ENCODE assay signal across 8 cellular contexts in genomic region chr19:29610574-29611271, GRCh38. TPM values are rescaled to one million over a fixed set of nuclear protein-coding genes. Genes with fewer than 3 reads are reported as not detected.
DNase-seq lines count a peak whose midpoint lies in the region; ATAC-seq and TF ChIP-seq lines count a peak whose summit lies in the region.

No MANE protein-coding gene starts in this region.

- H3K4me3 ChIP-seq in PC-3 (ENCODE audit: low read length) (no peak overlapping the region), fibroblast of lung (replicated peaks in 1 of 4; ENCODE audit: control extremely low read depth in 1 of 4, insufficient read depth in 1 of 4, low read depth in 3 of 4, low read length in 4 of 4) (no peak overlapping the region), neural progenitor cell (no peak overlapping the region)

- peak overlapping the region; percentile 80 for H3K27ac Mint-ChIP-seq in activated T-cell treated with anti-CD3 and anti-CD28 coated beads, Interleukin-2, amount 50 U/mL, for 24 hours
- peak overlapping the region; percentile 50 for H3K27ac Mint-ChIP-seq in neural progenitor cell

- H3K9me2 ChIP-seq in PC-3 (replicated peaks; ENCODE audit: low read length): no peaks in the 10 kb centered on the region

- H4K20me1 ChIP-seq in PC-3 (ENCODE audit: low read length) (no peaks in the 10 kb centered on the region), fibroblast of lung (ENCODE audit: control insufficient read depth, extremely low read depth, insufficient read depth, low read length) (no peaks in the 10 kb centered on the region), neural progenitor cell (ENCODE audit: low read depth) (no peaks in the 10 kb centered on the region)

- TF ChIP-seq CTCF in PC-3 (conservative IDR thresholded peaks at IDR 0.05; ENCODE audit: low read depth, low read length): peak; percentile 82
- TF ChIP-seq CTCF in fibroblast of lung (conservative IDR thresholded peaks at IDR 0.05 in 1 of 2, IDR thresholded peaks at IDR 0.05 in 1 of 2; ENCODE audit: low read depth in 1 of 2, low read length in 2 of 2): peak; percentile 84 to 87
- peak; percentile 80 for TF ChIP-seq CTCF in neural progenitor cell (IDR thresholded peaks at IDR 0.05)

- no peaks in the 10 kb centered on the region for H3K9me3 Mint-ChIP-seq in activated T-cell treated with anti-CD3 and anti-CD28 coated beads, Interleukin-2, amount 50 U/mL, for 24 hours
- no peaks in the 10 kb centered on the region for H3K9me3 Mint-ChIP-seq in neural progenitor cell

- H3K9ac ChIP-seq in PC-3 (ENCODE audit: low read length): no peak overlapping the region
- no peak overlapping the region for H3K9ac ChIP-seq in fibroblast of lung (ENCODE audit: insufficient read depth, low read length)
- H3K9ac ChIP-seq in neural progenitor cell: no peak overlapping the region

- H2AFZ ChIP-seq in PC-3 (ENCODE audit: low read length) (no peak overlapping the region), fibroblast of lung (ENCODE audit: low read length) (no peak overlapping the region), neural progenitor cell (replicated peaks) (no peak overlapping the region)

- peaks cover 79% of the 10 kb centered on the region for H3K36me3 Mint-ChIP-seq in activated T-cell treated with anti-CD3 and anti-CD28 coated beads, Interleukin-2, amount 50 U/mL, for 24 hours (ENCODE audit: low read depth)
- H3K36me3 Mint-ChIP-seq in neural progenitor cell: peaks cover 15% of the 10 kb centered on the region

- H3K4me1 Mint-ChIP-seq in activated T-cell treated with anti-CD3 and anti-CD28 coated beads, Interleukin-2, amount 50 U/mL, for 24 hours (ENCODE audit: low read depth): peaks cover 31% of the 10 kb centered on the region
- peaks cover 14% of the 10 kb centered on the region for H3K4me1 Mint-ChIP-seq in neural progenitor cell

- no peak overlapping the region for H3K4me3 Mint-ChIP-seq in activated T-cell treated with anti-CD3 and anti-CD28 coated beads, Interleukin-2, amount 50 U/mL, for 24 hours
- H3K4me3 Mint-ChIP-seq in neural progenitor cell: peak overlapping the region; percentile 24

- H3F3A ChIP-seq in PC-3 (ENCODE audit: low read length, unreplicated experiment) (no peaks in the 10 kb centered on the region), neural progenitor cell (ENCODE audit: low read depth) (no peaks in the 10 kb centered on the region)

- H3K36me3 ChIP-seq in PC-3 (ENCODE audit: low read depth, low read length) (peaks cover 4% of the 10 kb centered on the region; the same call in 1 of the 2 replicates), fibroblast of lung (ENCODE audit: control insufficient read depth, insufficient read depth, low read length) (peaks cover 17% of the 10 kb centered on the region), neural progenitor cell (no peaks in the 10 kb centered on the region)

- no peak overlapping the region for H3K27ac ChIP-seq in PC-3 (ENCODE audit: low read length)
- peak overlapping the region; percentile 15 for H3K27ac ChIP-seq in fibroblast of lung (ENCODE audit: insufficient read depth, low read length)
- no peak overlapping the region for H3K27ac ChIP-seq in neural progenitor cell

- H3K9me3 ChIP-seq in PC-3 (ENCODE audit: low read length) (no peaks in the 10 kb centered on the region), fibroblast of lung (ENCODE audit: control insufficient read depth, insufficient read depth, low read depth, low read length) (no peaks in the 10 kb centered on the region), neural progenitor cell (ENCODE audit: low read depth) (no peaks in the 10 kb centered on the region)

- no peak overlapping the region for H3K4me2 ChIP-seq in PC-3 (ENCODE audit: low read length)
- no peak overlapping the region for H3K4me2 ChIP-seq in fibroblast of lung (ENCODE audit: extremely low read depth, insufficient read depth, low read length)
- H3K4me2 ChIP-seq in neural progenitor cell: no peak overlapping the region

- DNase-seq in DMS114 treated with DMSO at 0.1 percent for 48 hours (lab: John Stamatoyannopoulos, UW; ENCODE audit: unreplicated experiment): peak; percentile 55
- peak; percentile 81 for DNase-seq in HT-29 (ENCODE audit: low spot score)
- DNase-seq in PC-3: peak; percentile 70
- DNase-seq in activated T-cell treated with anti-CD3 and anti-CD28 coated beads, Interleukin-2, amount 50 U/mL, for 24 hours: peak; percentile 86
- peak; percentile 67 to 79 for DNase-seq in fibroblast of lung (ENCODE audit: low read depth in 2 of 2)
- DNase-seq in neural progenitor cell (ENCODE audit: low spot score): peak; percentile 87
- DNase-seq in stromal cell of bone marrow (ENCODE audit: low read depth): peak; percentile 68

- H3K27me3 Mint-ChIP-seq in activated T-cell treated with anti-CD3 and anti-CD28 coated beads, Interleukin-2, amount 50 U/mL, for 24 hours: no peaks in the 10 kb centered on the region
- peaks cover 6% of the 10 kb centered on the region for H3K27me3 Mint-ChIP-seq in neural progenitor cell (ENCODE audit: insufficient read depth, low read depth)

- no TSS peak for BruUV-seq in PC-3 (replicated peaks; lab: Mats Ljungman, UMichigan)

- H3K27me3 ChIP-seq in PC-3 (ENCODE audit: low read length) (no peaks in the 10 kb centered on the region), fibroblast of lung (ENCODE audit: control insufficient read depth, insufficient read depth, low read length) (no peaks in the 10 kb centered on the region), neural progenitor cell (no peaks in the 10 kb centered on the region)

- ATAC-seq in GM21381 (IDR thresholded peaks at IDR 0.05; ENCODE audit: unreplicated experiment) (peak; percentile 63), PC-3 (peak; percentile 85)

- POLR2A ChIA-PET in PC-3 (lab: Charles Lee; ENCODE audit: unreplicated experiment): interaction anchor here (0.6 kb wide), 1 partner anchor 104 kb away, joined by 3 read pairs; the partner anchor contains the start of gene C19orf12

- intact Hi-C loops in PC-3 (cut with micrococcal nuclease): loop anchor here (1.0 kb wide), 2 partner anchors 81 to 106 kb away; no protein-coding TSS in a partner anchor

- H3K4me1 ChIP-seq in PC-3 (ENCODE audit: insufficient read depth, low read length) (peaks cover 3% of the 10 kb centered on the region; the same call in 1 of the 2 replicates), fibroblast of lung (ENCODE audit: control insufficient read depth, extremely low read depth, insufficient read depth, low read length) (peaks cover 2% of the 10 kb centered on the region), neural progenitor cell (peaks cover 5% of the 10 kb centered on the region)

- H3K79me2 ChIP-seq in PC-3 (ENCODE audit: low read length): peaks cover 12% of the 10 kb centered on the region
- peaks cover 10% of the 10 kb centered on the region for H3K79me2 ChIP-seq in fibroblast of lung (ENCODE audit: control insufficient read depth, insufficient read depth, low read length)
- peaks cover 11% of the 10 kb centered on the region for H3K79me2 ChIP-seq in neural progenitor cell (ENCODE audit: low read depth)

- CTCF ChIA-PET in PC-3 (lab: Charles Lee): interaction anchor here (1.7 kb wide), 1 partner anchor 54 kb away, joined by 3 read pairs; the partner anchor contains the start of gene PLEKHF1

RNA-seq across cellular contexts. Expression of gene POP4, which starts 4.6 kb away (rescaled TPM):
- total RNA-seq in HT-29 (2014; rRNA removed; shearing (Covaris generic)): 139 and 140 TPM in 2 replicates
- total RNA-seq in PC-3 (2014; rRNA removed): 99.7 and 115 TPM in 2 replicates
- 68.1 and 77.1 TPM in 2 replicates for total RNA-seq in fibroblast of lung
- polyA plus RNA-seq in fibroblast of lung: 102 and 122 TPM in 2 replicates
- polyA plus RNA-seq in fibroblast of lung (2012): 69.5 and 91.4 TPM in 2 replicates
- polyA minus RNA-seq in fibroblast of lung (ENCODE audit: low replicate concordance): 19.0 and 34.0 TPM in 2 replicates
- total RNA-seq in neural progenitor cell (ENCODE audit: low replicate concordance): 41.0 and 77.8 TPM in 2 replicates

RNA-seq across cellular contexts. Expression of gene PLEKHF1, which starts 54.5 kb away (rescaled TPM):
- 1.1 and 1.2 TPM in 2 replicates for total RNA-seq in HT-29 (2014; rRNA removed; shearing (Covaris generic))
- total RNA-seq in PC-3 (2014; rRNA removed): 15.9 and 19.7 TPM in 2 replicates
- 50.1 and 72.5 TPM in 2 replicates for total RNA-seq in fibroblast of lung
- polyA plus RNA-seq in fibroblast of lung: 5.2 and 7.7 TPM in 2 replicates
- polyA plus RNA-seq in fibroblast of lung (2012): 8.6 and 15.4 TPM in 2 replicates
- polyA minus RNA-seq in fibroblast of lung (ENCODE audit: low replicate concordance): 11.3 and 23.3 TPM in 2 replicates
- 1.2 and 1.4 TPM in 2 replicates for total RNA-seq in neural progenitor cell (ENCODE audit: low replicate concordance)
